Comparison of ENCODE assay signal across 16 cellular contexts in the genomic region with DNA sequence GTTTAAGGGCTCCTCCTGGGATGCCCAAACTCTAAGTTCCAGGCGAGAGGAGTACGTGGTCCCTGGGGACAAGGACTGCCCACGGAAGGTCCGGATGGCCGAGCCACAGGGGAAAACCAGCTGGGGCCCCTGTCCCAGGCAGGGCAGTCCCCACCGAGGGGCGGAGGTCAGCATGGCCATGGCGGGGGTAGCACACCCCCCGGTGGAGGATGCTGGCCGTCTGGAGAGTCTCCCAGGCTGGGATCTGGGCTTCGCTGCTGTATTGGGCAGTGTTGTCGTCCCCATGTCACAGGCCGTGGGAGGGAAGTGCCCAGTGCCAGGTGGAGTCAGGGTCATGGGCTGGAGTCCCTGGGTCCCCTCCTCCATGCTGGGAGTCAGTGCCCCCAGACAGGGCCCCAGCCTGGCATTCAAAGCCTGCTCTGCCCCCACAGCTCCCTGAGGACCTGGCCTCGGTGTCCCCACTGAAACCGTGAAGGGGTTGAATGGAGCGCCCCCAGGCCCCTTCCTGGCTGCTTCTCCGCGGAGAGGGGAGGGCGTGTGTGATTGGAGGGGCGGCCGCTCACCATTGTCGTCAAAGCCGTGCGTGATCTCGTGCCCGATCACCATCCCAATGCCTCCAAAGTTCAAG. TPM values are rescaled to one million over a fixed set of nuclear protein-coding genes. Genes with fewer than 3 reads are reported as not detected.
A peak's percentile ranks its signal among the peaks of the same experiment; 100 is the strongest.
DNase-seq lines count a peak whose midpoint lies in the region; ATAC-seq and TF ChIP-seq lines count a peak whose summit lies in the region.
"Had no signal": no experiment of that assay in that cellular context is flagged by ENCODE, and none has a peak within 500 bp of the region (broad histone marks: within the 10 kb centered on the region; RNA-seq: fewer than 3 reads in every experiment).

No MANE protein-coding gene starts in this region.

- peak; percentile 51 for DNase-seq in CD14-positive monocyte (ENCODE audit: low spot score)
- no peak for DNase-seq in coronary artery (ENCODE audit: low spot score)
- peak; percentile 69 for DNase-seq in posterior vena cava (ENCODE audit: low spot score)
- no peak for DNase-seq in central memory CD4-positive, alpha-beta T cell
- DNase-seq in GM13977 (ENCODE audit: low spot score) = no peak
- DNase-seq in OCI-M2 (lab: John Stamatoyannopoulos, UW; ENCODE audit: unreplicated experiment) = no peak
- DNase-seq: activated CD4-positive, alpha-beta T cell treated with anti-CD3 and anti-CD28 coated beads, Interleukin-2, amount 50 U/mL, for 1 hour; brain microvascular endothelial cell; NCI-H1092; NCI-H524 had no signal

- no peak overlapping the region for H3K9ac ChIP-seq in BLaER1

- H3K9me3 ChIP-seq in BLaER1 = no peaks in the 10 kb centered on the region

- peaks cover 5% of the 10 kb centered on the region for H3K4me1 Mint-ChIP-seq in CD14-positive monocyte
- H3K4me1 Mint-ChIP-seq: GM23338 had no signal

- H3K4me1 ChIP-seq in BLaER1 = peaks cover 68% of the 10 kb centered on the region

- peak overlapping the region; percentile 8; the same call in 1 of the 2 replicates for H3K27ac ChIP-seq in BLaER1
- no peak overlapping the region for H3K27ac ChIP-seq in coronary artery
- H3K27ac ChIP-seq: brain microvascular endothelial cell, epithelial cell of prostate, hepatocyte had no signal

- H3K4me3 ChIP-seq in BLaER1 (no peak overlapping the region), coronary artery (peak overlapping the region; percentile 54)
- H3K4me3 ChIP-seq: GM23338, hepatocyte had no signal

- H3K27me3 Mint-ChIP-seq in CD14-positive monocyte (ENCODE audit: low read depth in 3 of 3) = peaks cover 6 to 24% (median 7%) of the 10 kb centered on the region in 3 donors

- TF ChIP-seq CTCF in CD14-positive monocyte (IDR thresholded peaks at IDR 0.05) = no peak
- no peak for TF ChIP-seq CTCF in coronary artery (IDR thresholded peaks at IDR 0.05)
- TF ChIP-seq CTCF in GM13977 (IDR thresholded peaks at IDR 0.05; ENCODE audit: extremely low read depth, insufficient read depth, missing control alignments) = no peak

- no peak overlapping the region for H3K27ac Mint-ChIP-seq in CD14-positive monocyte
- H3K27ac Mint-ChIP-seq: GM23338, T-cell had no signal

- peaks cover 4 to 6% of the 10 kb centered on the region in 2 donors for H3K36me3 Mint-ChIP-seq in CD14-positive monocyte
- H3K36me3 Mint-ChIP-seq: T-cell had no signal

- peaks cover 39% of the 10 kb centered on the region for H4K20me1 ChIP-seq in BLaER1

- ATAC-seq in HG02678 (IDR thresholded peaks at IDR 0.05; ENCODE audit: unreplicated experiment) = no peak
- ATAC-seq: GM23338 had no signal

- peaks cover 28% of the 10 kb centered on the region for H3K27me3 ChIP-seq in BLaER1
- H3K27me3 ChIP-seq: brain microvascular endothelial cell, hepatocyte had no signal

- H3K36me3 ChIP-seq in BLaER1 = peaks cover 9% of the 10 kb centered on the region
- H3K36me3 ChIP-seq: brain microvascular endothelial cell had no signal

- H3K9me3 Mint-ChIP-seq in CD14-positive monocyte = peaks cover 0 to 7% (median 2%) of the 10 kb centered on the region in 7 donors

- no peak overlapping the region for H3K4me3 Mint-ChIP-seq in CD14-positive monocyte
- H3K4me3 Mint-ChIP-seq: GM23338 had no signal

- intact Hi-C loops in CD14-positive monocyte (cut with micrococcal nuclease) (no loop called here), posterior vena cava (cut with DNase I) (no loop called here)

- H3K4me2 ChIP-seq in BLaER1 = peak overlapping the region; percentile 72
- H3K4me2 ChIP-seq: GM23338, hepatocyte had no signal

- in situ Hi-C loops in GM13977 (cut with MboI; ENCODE audit: low pct_unique_long_range_greater_than_20kb, low sequenced_read_pairs, unreplicated experiment) = no loop called here

RNA-seq across cellular contexts. Expression of gene PRXL2B, which starts 6.8 kb away (rescaled TPM):
- 1 to 10 TPM; 3.6 to 6.0 TPM for polyA plus RNA-seq in CD14-positive monocyte
- total RNA-seq in posterior vena cava = 10 to 100 TPM; 11.4 to 12.2 TPM

RNA-seq across cellular contexts. Expression of gene TNFRSF14, which starts 37.2 kb away (rescaled TPM):
- 10 to 100 TPM; 62.1 to 64.4 TPM for polyA plus RNA-seq in CD14-positive monocyte
- 10 to 100 TPM; 37.7 to 63.6 TPM for total RNA-seq in posterior vena cava
- total RNA-seq: GM23338 had no signal
- polyA plus RNA-seq: GM23338 had no signal

RNA-seq across cellular contexts. Expression of gene MMEL1, which starts 39.5 kb away (rescaled TPM):
- polyA plus RNA-seq in CD14-positive monocyte = 1 to 10 TPM; 1.1 to 4.4 TPM
- 1 to 10 TPM in 1 of 2 donors, under 1 TPM in 1; 0.57 to 1.8 TPM for total RNA-seq in posterior vena cava

Comparison
In these comparisons a context has a peak if more than half of its experiments do, and no peak if none do; other contexts are left out.
1. DNase-seq: peak in CD14-positive monocyte (single experiment) and posterior vena cava (single experiment); none in coronary artery (single experiment), central memory CD4-positive, alpha-beta T cell (single experiment), GM13977 (single experiment) and OCI-M2 (single experiment).